In the genomic region with DNA sequence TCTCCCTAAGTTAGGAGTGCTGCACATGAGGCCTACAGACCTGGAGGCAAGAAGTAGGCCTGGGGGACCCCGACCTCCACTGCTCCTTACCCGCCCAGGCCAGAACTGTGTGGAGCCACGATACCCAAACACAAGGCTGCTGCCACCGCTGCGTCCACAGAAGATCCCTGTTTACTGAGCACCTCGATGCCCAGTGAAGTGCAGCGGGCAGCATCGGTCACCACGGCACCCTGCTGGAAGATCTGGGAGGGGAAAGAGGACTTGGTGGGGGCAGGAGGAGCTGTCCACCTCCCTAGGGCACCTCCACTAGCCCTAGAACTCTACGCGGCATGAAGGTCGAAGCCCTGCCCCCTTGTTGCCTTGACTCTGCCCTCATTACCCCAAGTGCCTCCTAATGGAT, we compare ENCODE assay signal across 1 cellular context.
TF ChIP-seq lines count a peak whose summit lies in the region.

No MANE protein-coding gene starts in this region.

TF ChIP-seq in GM23338, 12 proteins besides CTCF, POLR2A, EP300 and RAD21 (continued from another document):
- TF ChIP-seq, protein P1, sequence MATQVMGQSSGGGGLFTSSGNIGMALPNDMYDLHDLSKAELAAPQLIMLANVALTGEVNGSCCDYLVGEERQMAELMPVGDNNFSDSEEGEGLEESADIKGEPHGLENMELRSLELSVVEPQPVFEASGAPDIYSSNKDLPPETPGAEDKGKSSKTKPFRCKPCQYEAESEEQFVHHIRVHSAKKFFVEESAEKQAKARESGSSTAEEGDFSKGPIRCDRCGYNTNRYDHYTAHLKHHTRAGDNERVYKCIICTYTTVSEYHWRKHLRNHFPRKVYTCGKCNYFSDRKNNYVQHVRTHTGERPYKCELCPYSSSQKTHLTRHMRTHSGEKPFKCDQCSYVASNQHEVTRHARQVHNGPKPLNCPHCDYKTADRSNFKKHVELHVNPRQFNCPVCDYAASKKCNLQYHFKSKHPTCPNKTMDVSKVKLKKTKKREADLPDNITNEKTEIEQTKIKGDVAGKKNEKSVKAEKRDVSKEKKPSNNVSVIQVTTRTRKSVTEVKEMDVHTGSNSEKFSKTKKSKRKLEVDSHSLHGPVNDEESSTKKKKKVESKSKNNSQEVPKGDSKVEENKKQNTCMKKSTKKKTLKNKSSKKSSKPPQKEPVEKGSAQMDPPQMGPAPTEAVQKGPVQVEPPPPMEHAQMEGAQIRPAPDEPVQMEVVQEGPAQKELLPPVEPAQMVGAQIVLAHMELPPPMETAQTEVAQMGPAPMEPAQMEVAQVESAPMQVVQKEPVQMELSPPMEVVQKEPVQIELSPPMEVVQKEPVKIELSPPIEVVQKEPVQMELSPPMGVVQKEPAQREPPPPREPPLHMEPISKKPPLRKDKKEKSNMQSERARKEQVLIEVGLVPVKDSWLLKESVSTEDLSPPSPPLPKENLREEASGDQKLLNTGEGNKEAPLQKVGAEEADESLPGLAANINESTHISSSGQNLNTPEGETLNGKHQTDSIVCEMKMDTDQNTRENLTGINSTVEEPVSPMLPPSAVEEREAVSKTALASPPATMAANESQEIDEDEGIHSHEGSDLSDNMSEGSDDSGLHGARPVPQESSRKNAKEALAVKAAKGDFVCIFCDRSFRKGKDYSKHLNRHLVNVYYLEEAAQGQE (IDR thresholded peaks at IDR 0.05; ENCODE audit: unreplicated experiment): no peak
- no peak for TF ChIP-seq ZNF331 (CRISPR knock-in tag; IDR thresholded peaks at IDR 0.05; ENCODE audit: low read depth)
- TF ChIP-seq, protein P2, sequence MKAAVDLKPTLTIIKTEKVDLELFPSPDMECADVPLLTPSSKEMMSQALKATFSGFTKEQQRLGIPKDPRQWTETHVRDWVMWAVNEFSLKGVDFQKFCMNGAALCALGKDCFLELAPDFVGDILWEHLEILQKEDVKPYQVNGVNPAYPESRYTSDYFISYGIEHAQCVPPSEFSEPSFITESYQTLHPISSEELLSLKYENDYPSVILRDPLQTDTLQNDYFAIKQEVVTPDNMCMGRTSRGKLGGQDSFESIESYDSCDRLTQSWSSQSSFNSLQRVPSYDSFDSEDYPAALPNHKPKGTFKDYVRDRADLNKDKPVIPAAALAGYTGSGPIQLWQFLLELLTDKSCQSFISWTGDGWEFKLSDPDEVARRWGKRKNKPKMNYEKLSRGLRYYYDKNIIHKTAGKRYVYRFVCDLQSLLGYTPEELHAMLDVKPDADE (IDR thresholded peaks at IDR 0.05): no peak
